Comparison of ENCODE assay signal across 8 cellular contexts in genomic region chr22:31496007-31496734, GRCh38. TPM values are rescaled to one million over a fixed set of nuclear protein-coding genes. Genes with fewer than 3 reads are reported as not detected.
DNase-seq lines count a peak whose midpoint lies in the region; ATAC-seq and TF ChIP-seq lines count a peak whose summit lies in the region.

Gene SFI1 (plus strand): TSS chr22:31496536. CDS start chr22:31508285, 11,749 bp downstream.

- peak within 1 kb of the TSS; percentile 96 to 97 (median 97) for H3K4me3 Mint-ChIP-seq in T-cell

- H3K27ac ChIP-seq in adrenal gland (peak within 1 kb of the TSS; percentile 43 to 92 (median 79)), heart right ventricle (peak within 1 kb of the TSS in 9 of 10 donors; percentile 71 to 88 (median 76)), upper lobe of right lung (peak within 1 kb of the TSS; percentile 65)

- DNase-seq in NCI-H1417 treated with DMSO at 0.1 percent for 48 hours (lab: John Stamatoyannopoulos, UW) (peak; percentile 60), T-cell (peak; percentile 92 to 97 (median 95)), adrenal gland (peak; percentile 92 to 96 (median 93)), heart right ventricle (peak; percentile 92), posterior vena cava (ENCODE audit: low spot score) (peak; percentile 97), upper lobe of right lung (peak; percentile 96)

- peaks cover 7 to 13% of the 10 kb centered on the region in 2 donors for H3K4me1 ChIP-seq in adrenal gland (replicated peaks in 1 of 2)
- peaks cover under 1 to 27% (median 19%) of the 10 kb centered on the region in 9 donors for H3K4me1 ChIP-seq in heart right ventricle
- H3K4me1 ChIP-seq in upper lobe of right lung, result peaks cover 8% of the 10 kb centered on the region

- H3K36me3 ChIP-seq in adrenal gland (replicated peaks in 1 of 2), result no peaks in the 10 kb centered on the region
- H3K36me3 ChIP-seq in heart right ventricle, result peaks cover 0 to 5% (median 0%) of the 10 kb centered on the region in 9 donors
- H3K36me3 ChIP-seq in upper lobe of right lung, result no peaks in the 10 kb centered on the region

- WGBS in adrenal gland, 4 donors, result 0 to 1% (median 0%) methylated on average over 5 to 70 of the region's 70 CpGs
- 0% methylated on average over 70 of the region's 70 CpGs for WGBS in heart right ventricle, 2 donors

- peaks cover 24 to 49% (median 47%) of the 10 kb centered on the region in 3 donors for H3K4me1 Mint-ChIP-seq in T-cell

- H3K9me3 ChIP-seq in adrenal gland (replicated peaks in 1 of 3), result no peaks in the 10 kb centered on the region
- peaks cover 0 to 6% (median 0%) of the 10 kb centered on the region in 11 donors for H3K9me3 ChIP-seq in heart right ventricle
- H3K9me3 ChIP-seq in upper lobe of right lung, result no peaks in the 10 kb centered on the region

- peak within 1 kb of the TSS; percentile 95 to 98 for H3K27ac Mint-ChIP-seq in T-cell

- POLR2A ChIA-PET in T-cell (lab: Charles Lee), result no interaction called here

- CTCF ChIA-PET in T-cell (lab: Charles Lee), result no interaction called here

- peak; percentile 83 for ATAC-seq in HG02798 (IDR thresholded peaks at IDR 0.05; ENCODE audit: poor library complexity, unreplicated experiment)
- peak; percentile 84 to 92 (median 88) for ATAC-seq in T-cell (replicated peaks in 1 of 4)
- ATAC-seq in heart right ventricle, result peak; percentile 97 to 99 (median 98)
- ATAC-seq in upper lobe of right lung, result peak; percentile 98

- H3K27me3 ChIP-seq in adrenal gland (no peaks in the 10 kb centered on the region), heart right ventricle (no peaks in the 10 kb centered on the region), upper lobe of right lung (no peaks in the 10 kb centered on the region)

- H3K36me3 Mint-ChIP-seq in T-cell, result no peaks in the 10 kb centered on the region

- intact Hi-C loops in adrenal gland (cut with DNase I) (no loop called here), heart right ventricle (cut with DNase I) (loop anchor here in 2 of 10 donors (10.0 kb wide), 1 partner anchor 151 kb away; the partner anchor contains the start of gene PATZ1 (in 2 of the 2)), posterior vena cava (cut with DNase I) (no loop called here), upper lobe of right lung (cut with DNase I) (no loop called here)

- H3K4me3 ChIP-seq in GM12875 (ENCODE audit: low read depth, low read length) (peak within 1 kb of the TSS; percentile 94), adrenal gland (peak within 1 kb of the TSS; percentile 41 to 88 (median 68)), heart right ventricle (peak within 1 kb of the TSS; percentile 70 to 96 (median 84)), upper lobe of right lung (peak within 1 kb of the TSS; percentile 85)

- no peaks in the 10 kb centered on the region for H3K27me3 Mint-ChIP-seq in T-cell

- TF ChIP-seq POLR2A in adrenal gland (IDR thresholded peaks at IDR 0.05), result peak; percentile 17 to 85

- H3K9me3 Mint-ChIP-seq in T-cell, result no peaks in the 10 kb centered on the region

- TF ChIP-seq CTCF in GM12875 (IDR thresholded peaks at IDR 0.05; ENCODE audit: borderline replicate concordance, insufficient read depth, low read depth, low read length), result peak; percentile 22; the same call in 1 of the 2 replicates
- peak in 4 of 6 experiments; percentile 4 to 27 (median 16) for TF ChIP-seq CTCF in adrenal gland (IDR thresholded peaks at IDR 0.05)
- TF ChIP-seq CTCF in heart right ventricle (IDR thresholded peaks at IDR 0.05), result peak in 7 of 9 donors; percentile 18 to 56 (median 46)
- TF ChIP-seq CTCF in upper lobe of right lung (IDR thresholded peaks at IDR 0.05), result peak; percentile 43

RNA-seq across cellular contexts. Expression of gene SFI1, which starts in this region (rescaled TPM):
- 100 to 1,000 TPM; 284 to 383 (median 304) TPM for total RNA-seq in T-cell
- total RNA-seq in adrenal gland, result 10 to 100 TPM; 15.1 to 48.3 (median 33.1) TPM
- 100 to 1,000 TPM in 1 of 3 donors, 10 to 100 TPM in 2; 13.4 to 130 (median 84.0) TPM for polyA plus RNA-seq in adrenal gland
- 10 to 100 TPM in 1 of 10 donors, 1 to 10 TPM in 9; 6.1 to 12.1 (median 7.3) TPM for total RNA-seq in heart right ventricle
- 10 to 100 TPM in 1 of 2 donors, 1 to 10 TPM in 1; 4.7 to 20.1 TPM for polyA plus RNA-seq in heart right ventricle
- total RNA-seq in posterior vena cava, result 10 to 100 TPM; 20.5 to 22.4 TPM
- 38.0 TPM for total RNA-seq in upper lobe of right lung

Comparison
In these comparisons a context has a peak if more than half of its experiments do, and no peak if none do; other contexts are left out.
1. Peak in every context shown above with its lines: DNase-seq, ATAC-seq, H3K4me3 ChIP-seq and H3K27ac ChIP-seq.